8 cellular contexts compared by ENCODE assay signal in the genomic region with DNA sequence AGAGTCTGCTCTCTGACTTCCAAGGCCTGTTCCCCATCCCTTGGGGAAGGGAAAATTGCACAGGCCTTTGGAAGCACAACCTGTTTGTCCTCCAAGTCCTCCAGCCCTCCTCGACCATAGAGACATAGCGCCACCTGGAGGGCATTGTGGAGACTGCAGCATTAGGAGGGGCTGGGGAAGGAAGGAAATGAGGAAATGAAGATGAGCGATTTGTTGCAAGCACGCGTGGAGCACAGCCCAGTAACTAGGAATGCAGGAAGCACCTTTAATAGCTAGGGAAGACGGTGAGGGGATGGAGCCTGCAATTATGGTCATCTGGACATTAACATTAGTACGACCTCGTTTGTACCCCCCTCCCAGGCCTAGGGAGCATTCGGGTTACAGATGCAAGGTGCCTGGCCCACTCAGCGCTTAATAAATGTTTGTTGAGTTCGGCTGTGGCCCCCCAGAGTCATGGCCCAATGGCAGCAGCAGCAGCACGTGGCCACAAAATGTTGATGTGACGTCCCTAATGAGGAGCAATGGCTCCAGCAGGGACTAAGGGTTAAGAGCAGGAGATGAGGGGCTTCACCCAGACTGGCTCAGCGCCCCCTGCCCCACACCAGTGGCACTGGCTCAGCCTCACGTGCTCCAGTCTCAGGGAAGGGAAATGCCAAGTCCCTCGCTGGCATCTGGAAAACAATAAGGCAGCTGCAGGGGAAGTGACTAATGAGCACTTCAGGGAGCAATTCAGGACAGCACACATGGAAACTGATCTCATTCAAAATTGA. TPM values are rescaled to one million over a fixed set of nuclear protein-coding genes. Genes with fewer than 3 reads are reported as not detected.
DNase-seq lines count a peak whose midpoint lies in the region; ATAC-seq, FAIRE-seq and TF ChIP-seq lines count a peak whose summit lies in the region.

No MANE protein-coding gene starts in this region.

- H3K79me2 ChIP-seq in keratinocyte (ENCODE audit: control insufficient read depth, insufficient read depth, low read length), result no peaks in the 10 kb centered on the region

- peaks cover 0 to 4% of the 10 kb centered on the region in 2 experiments for H3K36me3 ChIP-seq in keratinocyte (ENCODE audit: control insufficient read depth in 2 of 2, extremely low read depth in 1 of 2, insufficient read depth in 2 of 2, low read length in 2 of 2)

- peak overlapping the region; percentile 85 for H3K4me2 ChIP-seq in keratinocyte (ENCODE audit: control insufficient read depth, extremely low read depth, insufficient read depth, low read depth, low read length)

- H3K9me1 ChIP-seq in keratinocyte (ENCODE audit: control insufficient read depth, extremely low read depth, insufficient read depth, low read length), result no peaks in the 10 kb centered on the region

- peaks cover 51% of the 10 kb centered on the region for H3K4me1 ChIP-seq in keratinocyte (ENCODE audit: control insufficient read depth, extremely low read depth, insufficient read depth, low read length)

- peak overlapping the region; percentile 95 for H3K27ac ChIP-seq in keratinocyte (ENCODE audit: control insufficient read depth, insufficient read depth, low read length)

- H3K27me3 Mint-ChIP-seq in activated B cell treated with CpG ODN at 0.5 μM for 24 hours, result peaks cover 4% of the 10 kb centered on the region
- H3K27me3 Mint-ChIP-seq in central memory CD8-positive, alpha-beta T cell, result no peaks in the 10 kb centered on the region

- POLR2A ChIA-PET in activated B cell treated with CpG ODN at 0.5 μM for 24 hours (lab: Charles Lee), result no interaction called here

- peak; percentile 87 for DNase-seq in AG20443 (ENCODE audit: low spot score)
- no peak for DNase-seq in H54 (ENCODE audit: insufficient read length, low spot score)
- peak; percentile 75 for DNase-seq in NCI-H226
- DNase-seq in activated B cell treated with CpG ODN at 0.5 μM for 24 hours, result peak; percentile 79
- DNase-seq in central memory CD8-positive, alpha-beta T cell (ENCODE audit: low spot score in 2 of 2), result peak; percentile 75 to 84
- peak; percentile 87 for DNase-seq in keratinocyte (ENCODE audit: low read depth, low spot score)
- peak; percentile 60 to 72 for DNase-seq in stimulated activated CD4-positive, alpha-beta T cell treated with anti-CD3 and anti-CD28 coated beads, Interleukin-1b, Interleukin-23, amount 100 ng/mL, for 1 hour (ENCODE audit: low read depth in 2 of 2)

- H3K4me3 ChIP-seq in keratinocyte (ENCODE audit: control insufficient read depth in 2 of 3, extremely low read depth in 1 of 3, insufficient read depth in 2 of 3, low read depth in 1 of 3, low read length in 3 of 3), result peak overlapping the region in 1 of 3 experiments; percentile 43

- H3K4me3 Mint-ChIP-seq in activated B cell treated with CpG ODN at 0.5 μM for 24 hours, result no peak overlapping the region
- no peak overlapping the region for H3K4me3 Mint-ChIP-seq in central memory CD8-positive, alpha-beta T cell

- H3K9ac ChIP-seq in keratinocyte (ENCODE audit: control insufficient read depth, extremely low read depth, insufficient read depth, low read length), result peak overlapping the region; percentile 82

- peak; percentile 74 for FAIRE-seq in H54 (lab: Jason Lieb, UNC)
- FAIRE-seq in keratinocyte (lab: Jason Lieb, UNC), result peak; percentile 99

- TF ChIP-seq CTCF in activated B cell treated with CpG ODN at 0.5 μM for 24 hours (IDR thresholded peaks at IDR 0.05), result peak; percentile 95
- TF ChIP-seq CTCF in keratinocyte (optimal IDR thresholded peaks at IDR 0.05 in 1 of 3, IDR thresholded peaks at IDR 0.05 in 1 of 3, conservative IDR thresholded peaks at IDR 0.05 in 1 of 3; ENCODE audit: extremely low read depth in 1 of 3, insufficient read depth in 2 of 3, low read length in 3 of 3), result peak; percentile 89 to 99 (median 98)

- peak overlapping the region; percentile 39 for H2AFZ ChIP-seq in keratinocyte (ENCODE audit: control insufficient read depth, low read length)

- ATAC-seq in activated B cell treated with CpG ODN at 0.5 μM for 24 hours (ENCODE audit: low read depth) (peak; percentile 96), GM21825 (IDR thresholded peaks at IDR 0.05; ENCODE audit: unreplicated experiment) (no peak)
- peak; percentile 68 for ATAC-seq in central memory CD8-positive, alpha-beta T cell (replicated peaks; ENCODE audit: extremely low read depth, poor library complexity, severe bottlenecking)

- no peak overlapping the region for H3K27ac Mint-ChIP-seq in activated B cell treated with CpG ODN at 0.5 μM for 24 hours
- H3K27ac Mint-ChIP-seq in central memory CD8-positive, alpha-beta T cell (ENCODE audit: low read depth), result no peak overlapping the region

- TF ChIP-seq POLR2A in H54 (IDR thresholded peaks at IDR 0.05; ENCODE audit: low read depth, low read length), result no peak

- intact Hi-C loops in activated B cell treated with CpG ODN at 0.5 μM for 24 hours (cut with micrococcal nuclease), result loop anchor here (1.0 to 10.0 kb wide), 9 partner anchors 117 to 609 kb away; a partner anchor contains a TSS

- no peaks in the 10 kb centered on the region for H4K20me1 ChIP-seq in keratinocyte (ENCODE audit: control insufficient read depth, extremely low read depth, insufficient read depth, low read length)

- CTCF ChIA-PET in activated B cell treated with CpG ODN at 0.5 μM for 24 hours (lab: Charles Lee), result interaction anchor here (0.6 to 2.6 kb wide), 12 partner anchors 8 to 576 kb away, joined by 3 to 56 read pairs (median 3); a partner anchor contains a TSS

- H3K9me3 Mint-ChIP-seq in activated B cell treated with CpG ODN at 0.5 μM for 24 hours, result no peaks in the 10 kb centered on the region
- H3K9me3 Mint-ChIP-seq in central memory CD8-positive, alpha-beta T cell, result no peaks in the 10 kb centered on the region

- H3K27me3 ChIP-seq in keratinocyte (ENCODE audit: control insufficient read depth, extremely low read depth, insufficient read depth, low read length), result no peaks in the 10 kb centered on the region

- peaks cover 4% of the 10 kb centered on the region for H3K4me1 Mint-ChIP-seq in activated B cell treated with CpG ODN at 0.5 μM for 24 hours
- H3K4me1 Mint-ChIP-seq in central memory CD8-positive, alpha-beta T cell, result no peaks in the 10 kb centered on the region

- dilution Hi-C loops in keratinocyte (cut with MboI; ENCODE audit: extremely low pct_ligation_motif_present, low sequenced_read_pairs), result no loop called here

- H3K36me3 Mint-ChIP-seq in activated B cell treated with CpG ODN at 0.5 μM for 24 hours (ENCODE audit: low read depth), result peaks cover 19% of the 10 kb centered on the region
- peaks cover 3% of the 10 kb centered on the region for H3K36me3 Mint-ChIP-seq in central memory CD8-positive, alpha-beta T cell (ENCODE audit: insufficient read depth)

- no peaks in the 10 kb centered on the region for H3K9me3 ChIP-seq in keratinocyte (ENCODE audit: control insufficient read depth, low read depth, low read length)

RNA-seq across cellular contexts. Expression of a gene that starts 8.0 kb away (rescaled TPM):
- 0.18 and 0.71 TPM in 2 replicates for total RNA-seq in activated B cell treated with CpG ODN at 0.5 μM for 24 hours
- 17.3 to 49.8 TPM (median 46.0 TPM) in 3 replicates for polyA plus RNA-seq in keratinocyte
- 106 TPM for polyA plus RNA-seq in keratinocyte (2011; ENCODE audit: low read depth)
- 43.1 and 64.9 TPM in 2 replicates for polyA plus RNA-seq in keratinocyte (2011; cell fraction: cytosol; rRNA removed)
- polyA plus RNA-seq in keratinocyte (2011; cell fraction: nucleus; rRNA removed), result 12.8 and 20.0 TPM in 2 replicates
- 78.2 and 78.6 TPM in 2 replicates for polyA plus RNA-seq in keratinocyte (2012; ENCODE audit: low replicate concordance)
- 3.5 to 36.2 TPM (median 12.1 TPM) in 3 replicates for polyA minus RNA-seq in keratinocyte
- polyA minus RNA-seq in keratinocyte (2011; cell fraction: cytosol; rRNA and poly(A)+ RNA removed), result 31.1 TPM
- polyA minus RNA-seq in keratinocyte (2011; cell fraction: nucleus; rRNA and poly(A)+ RNA removed), result 2.8 and 6.6 TPM in 2 replicates

RNA-seq across cellular contexts. Expression of a gene that starts 13.9 kb away (rescaled TPM):
- 21.7 TPM in 2 replicates for total RNA-seq in activated B cell treated with CpG ODN at 0.5 μM for 24 hours
- 28.2 to 41.8 TPM (median 40.4 TPM) in 3 replicates for polyA plus RNA-seq in keratinocyte
- 8.4 TPM for polyA plus RNA-seq in keratinocyte (2011; ENCODE audit: low read depth)
- 18.9 and 20.8 TPM in 2 replicates for polyA plus RNA-seq in keratinocyte (2011; cell fraction: cytosol; rRNA removed)
- 56.1 and 60.2 TPM in 2 replicates for polyA plus RNA-seq in keratinocyte (2011; cell fraction: nucleus; rRNA removed)
- 33.5 and 38.1 TPM in 2 replicates for polyA plus RNA-seq in keratinocyte (2012; ENCODE audit: low replicate concordance)
- polyA minus RNA-seq in keratinocyte, result 30.2 to 60.4 TPM (median 43.3 TPM) in 3 replicates
- polyA minus RNA-seq in keratinocyte (2011; cell fraction: cytosol; rRNA and poly(A)+ RNA removed), result 39.5 TPM
- polyA minus RNA-seq in keratinocyte (2011; cell fraction: nucleus; rRNA and poly(A)+ RNA removed), result 44.6 and 48.6 TPM in 2 replicates

RNA-seq across cellular contexts. Expression of a gene that starts 58.3 kb away (rescaled TPM):
- total RNA-seq in activated B cell treated with CpG ODN at 0.5 μM for 24 hours, result not detected in 2 replicates
- 0.02 to 0.03 TPM in 2 of 3 replicates, not detected in the other for polyA plus RNA-seq in keratinocyte
- polyA plus RNA-seq in keratinocyte (2011; ENCODE audit: low read depth), result not detected
- polyA plus RNA-seq in keratinocyte (2011; cell fraction: cytosol; rRNA removed), result not detected in 2 replicates
- polyA plus RNA-seq in keratinocyte (2011; cell fraction: nucleus; rRNA removed), result 0.04 TPM in 1 of 2 replicates, not detected in the other
- polyA plus RNA-seq in keratinocyte (2012; ENCODE audit: low replicate concordance), result not detected in 2 replicates
- 0.10 TPM in 1 of 3 replicates, not detected in the others for polyA minus RNA-seq in keratinocyte
- polyA minus RNA-seq in keratinocyte (2011; cell fraction: cytosol; rRNA and poly(A)+ RNA removed), result not detected
- not detected in 2 replicates for polyA minus RNA-seq in keratinocyte (2011; cell fraction: nucleus; rRNA and poly(A)+ RNA removed)
